In genomic region chr14:106417224-106418049, GRCh38 we compare ENCODE assay signal across 9 cellular contexts.
A peak's percentile ranks its signal among the peaks of the same experiment; 100 is the strongest.
DNase-seq lines count a peak whose midpoint lies in the region; ATAC-seq, FAIRE-seq and TF ChIP-seq lines count a peak whose summit lies in the region.
"Had no signal": no experiment of that assay in that cellular context is flagged by ENCODE, and none has a peak within 500 bp of the region (broad histone marks: within the 10 kb centered on the region; RNA-seq: fewer than 3 reads in every experiment).

No MANE protein-coding gene starts in this region.

- peaks cover 9% of the 10 kb centered on the region for H3K4me1 Mint-ChIP-seq in activated naive CD8-positive, alpha-beta T cell treated with anti-CD3 and anti-CD28 coated beads for 36 hours
- no peaks in the 10 kb centered on the region for H3K4me1 Mint-ChIP-seq in stimulated activated memory B cell treated with anti-CD40 and anti-IgM and Interleukin-4, amounts not matched to agents 10 μg/mL and 1 μg/mL and 100 μg/mL, for 72 hours

- H3K9me3 ChIP-seq in SU-DHL-6 (ENCODE audit: insufficient read depth, low read length), result peaks cover 12% of the 10 kb centered on the region; the same call in 1 of the 2 replicates
- H3K9me3 ChIP-seq in HepG2 (ENCODE audit: low read length), result peaks cover 12% of the 10 kb centered on the region

- H3K36me3 ChIP-seq in SU-DHL-6 (ENCODE audit: low read length) (no peaks in the 10 kb centered on the region; the same call in 1 of the 2 replicates), HepG2 (replicated peaks in 1 of 2; ENCODE audit: control insufficient read depth in 1 of 2, insufficient read depth in 2 of 2, low read length in 2 of 2) (no peaks in the 10 kb centered on the region)
- H3K36me3 ChIP-seq: HAP-1 had no signal

- TF ChIP-seq CTCF in AG04449 (IDR thresholded peaks at IDR 0.05; ENCODE audit: insufficient read depth, low read length, missing control alignments) (peak; percentile 1), SU-DHL-6 (IDR thresholded peaks at IDR 0.05; ENCODE audit: insufficient read depth, low read length, poor library complexity, severe bottlenecking) (peak; percentile 100), HepG2 (CRISPR knock-in tag; IDR thresholded peaks at IDR 0.05) (peak; percentile 62)

- no peak overlapping the region for H3K4me3 Mint-ChIP-seq in activated naive CD8-positive, alpha-beta T cell treated with anti-CD3 and anti-CD28 coated beads for 36 hours
- no peak overlapping the region for H3K4me3 Mint-ChIP-seq in stimulated activated memory B cell treated with anti-CD40 and anti-IgM and Interleukin-4, amounts not matched to agents 10 μg/mL and 1 μg/mL and 100 μg/mL, for 72 hours

- H2AFZ ChIP-seq in SU-DHL-6 (ENCODE audit: low read depth, low read length, severe bottlenecking) (no peak overlapping the region), HepG2 (ENCODE audit: low read length) (no peak overlapping the region)

- H3K4me1 ChIP-seq in HepG2 (ENCODE audit: insufficient read depth, low read length), result no peaks in the 10 kb centered on the region
- H3K4me1 ChIP-seq: HAP-1 had no signal

- TF ChIP-seq RAD21 in HepG2 (CRISPR knock-in tag; IDR thresholded peaks at IDR 0.05), result no peak

- no peak overlapping the region for H3K4me3 ChIP-seq in AG04449 (ENCODE audit: low read depth, low read length)
- H3K4me3 ChIP-seq in SU-DHL-6 (ENCODE audit: insufficient read depth, low read length, poor library complexity, severe bottlenecking), result no peak overlapping the region
- no peak overlapping the region for H3K4me3 ChIP-seq in HepG2 (replicated peaks in 1 of 3; ENCODE audit: insufficient read depth in 1 of 3, low read depth in 2 of 3, low read length in 3 of 3)
- H3K4me3 ChIP-seq: HAP-1 had no signal

- FAIRE-seq in HepG2 (lab: Jason Lieb, UNC), result no peak

- H3K27me3 ChIP-seq in SU-DHL-6 (ENCODE audit: low read length) (peaks cover 3% of the 10 kb centered on the region; the same call in 1 of the 2 replicates), HepG2 (ENCODE audit: control insufficient read depth in 1 of 2, insufficient read depth in 2 of 2, low read length in 2 of 2) (no peaks in the 10 kb centered on the region)

- H3K9ac ChIP-seq in SU-DHL-6 (ENCODE audit: low read length) (no peak overlapping the region), HepG2 (ENCODE audit: insufficient read depth, low read depth, low read length) (no peak overlapping the region)

- H3K79me2 ChIP-seq in SU-DHL-6 (ENCODE audit: insufficient read depth, low read length) (no peaks in the 10 kb centered on the region), HepG2 (ENCODE audit: insufficient read depth, low read length) (no peaks in the 10 kb centered on the region)

- no TSS peak for BruUV-seq in HepG2 (replicated peaks; lab: Mats Ljungman, UMichigan)

- H3K27me3 Mint-ChIP-seq in activated naive CD8-positive, alpha-beta T cell treated with anti-CD3 and anti-CD28 coated beads for 36 hours, result peaks cover 7% of the 10 kb centered on the region
- peaks cover 18% of the 10 kb centered on the region for H3K27me3 Mint-ChIP-seq in stimulated activated memory B cell treated with anti-CD40 and anti-IgM and Interleukin-4, amounts not matched to agents 10 μg/mL and 1 μg/mL and 100 μg/mL, for 72 hours

- no peaks in the 10 kb centered on the region for H3K9me3 Mint-ChIP-seq in activated naive CD8-positive, alpha-beta T cell treated with anti-CD3 and anti-CD28 coated beads for 36 hours
- no peaks in the 10 kb centered on the region for H3K9me3 Mint-ChIP-seq in stimulated activated memory B cell treated with anti-CD40 and anti-IgM and Interleukin-4, amounts not matched to agents 10 μg/mL and 1 μg/mL and 100 μg/mL, for 72 hours

- no peaks in the 10 kb centered on the region for H3K36me3 Mint-ChIP-seq in activated naive CD8-positive, alpha-beta T cell treated with anti-CD3 and anti-CD28 coated beads for 36 hours
- H3K36me3 Mint-ChIP-seq in stimulated activated memory B cell treated with anti-CD40 and anti-IgM and Interleukin-4, amounts not matched to agents 10 μg/mL and 1 μg/mL and 100 μg/mL, for 72 hours, result no peaks in the 10 kb centered on the region

- in situ Hi-C loops in HepG2 (cut with HindIII; ENCODE audit: extremely low pct_ligation_motif_present, low pct_unique_long_range_greater_than_20kb), result no loop called here

- H3K27ac Mint-ChIP-seq in activated naive CD8-positive, alpha-beta T cell treated with anti-CD3 and anti-CD28 coated beads for 36 hours, result no peak overlapping the region
- no peak overlapping the region for H3K27ac Mint-ChIP-seq in stimulated activated memory B cell treated with anti-CD40 and anti-IgM and Interleukin-4, amounts not matched to agents 10 μg/mL and 1 μg/mL and 100 μg/mL, for 72 hours

- CTCF ChIA-PET in AG04449 (lab: Yijun Ruan, JAX), result no interaction called here
- CTCF ChIA-PET in HepG2 (lab: Yijun Ruan, JAX; ENCODE audit: low intra/inter-chr PET ratio, low total read pairs), result interaction anchor here (0.7 to 2.9 kb wide), 7 partner anchors 109 to 414 kb away, joined by 3 to 17 read pairs (median 4); no protein-coding TSS in a partner anchor

- peaks cover 4% of the 10 kb centered on the region; the same call in 1 of the 2 replicates for H4K20me1 ChIP-seq in SU-DHL-6 (ENCODE audit: low read depth, low read length)
- no peaks in the 10 kb centered on the region for H4K20me1 ChIP-seq in HepG2 (ENCODE audit: insufficient read depth, low read length)

- POLR2A ChIA-PET in AG04449 (lab: Yijun Ruan, JAX) (no interaction called here), HepG2 (lab: Yijun Ruan, JAX) (no interaction called here)

- 100% methylated on average over 2 of the region's 13 CpGs for WGBS in HepG2 (ENCODE audit: low lambda C conversion rate)

- TF ChIP-seq EP300 in HepG2 (IDR thresholded peaks at IDR 0.05; ENCODE audit: low read depth in 2 of 2, low read length in 2 of 2) (no peak), HepG2 (CRISPR knock-in tag; IDR thresholded peaks at IDR 0.05; ENCODE audit: borderline replicate concordance) (no peak)

- no peaks in the 10 kb centered on the region for H3K9me2 ChIP-seq in SU-DHL-6 (replicated peaks; ENCODE audit: insufficient read depth, low read length)

- H3K27ac ChIP-seq in SU-DHL-6 (ENCODE audit: low read depth, low read length) (no peak overlapping the region), HepG2 (ENCODE audit: extremely low read length, insufficient read depth, low read length) (no peak overlapping the region)

- no peak overlapping the region for H3K4me2 ChIP-seq in SU-DHL-6 (ENCODE audit: low read depth, low read length, poor library complexity, severe bottlenecking)
- H3K4me2 ChIP-seq in HepG2 (ENCODE audit: low read depth, low read length), result no peak overlapping the region

- no peak for TF ChIP-seq POLR2A in HepG2 (IDR thresholded peaks at IDR 0.05; ENCODE audit: insufficient read depth in 1 of 2, low read depth in 2 of 2, low read length in 2 of 2)

- intact Hi-C loops in HepG2 (cut with micrococcal nuclease; ENCODE audit: unreplicated experiment), result no loop called here

- DNase-seq in AG04449 (ENCODE audit: low read depth, low spot score) (no peak), HepG2 (ENCODE audit: low spot score) (peak; percentile 41), RPMI8226 (no peak)
- peak; percentile 95 for DNase-seq in activated naive CD8-positive, alpha-beta T cell treated with anti-CD3 and anti-CD28 coated beads for 36 hours

- no peaks in the 10 kb centered on the region for H3F3A ChIP-seq in SU-DHL-6 (ENCODE audit: insufficient read depth)

- ATAC-seq in GM18520 (IDR thresholded peaks at IDR 0.05; ENCODE audit: unreplicated experiment), result peak; percentile 53
- ATAC-seq in HG03139 (IDR thresholded peaks at IDR 0.05; ENCODE audit: unreplicated experiment), result peak; percentile 76
- ATAC-seq in HepG2, result peak; percentile 51
- peak; percentile 87 for ATAC-seq in stimulated activated memory B cell treated with anti-CD40 and anti-IgM and Interleukin-4, amounts not matched to agents 10 μg/mL and 1 μg/mL and 100 μg/mL, for 72 hours

TF ChIP-seq in HepG2, 621 proteins besides CTCF, POLR2A, EP300 and RAD21:
- TF ChIP-seq SETDB1 (CRISPR knock-in tag; IDR thresholded peaks at IDR 0.05; ENCODE audit: borderline replicate concordance) (peak; percentile 99), PRPF4 (IDR thresholded peaks at IDR 0.05; ENCODE audit: low read depth, low read length, poor library complexity, severe bottlenecking) (peak; percentile 52), ZNF672 (CRISPR knock-in tag; IDR thresholded peaks at IDR 0.05) (no peak)

Comparison
In these comparisons a context has a peak if more than half of its experiments do, and no peak if none do; other contexts are left out.
1. DNase-seq: peak in activated naive CD8-positive, alpha-beta T cell treated with anti-CD3 and anti-CD28 coated beads for 36 hours (single experiment) and HepG2 (single experiment); none in AG04449 (single experiment) and RPMI8226 (single experiment).
2. CTCF ChIP-seq: peak in every context shown above with its lines; median percentile 100 in SU-DHL-6; 62 in HepG2; 1 in AG04449.
3. Peak in every context shown above with its lines, with median percentiles within 50 percentile points of each other: ATAC-seq.